ENCODE assay signal across 12 cellular contexts in genomic region chr17:64107517-64108235, GRCh38.
DNase-seq lines count a peak whose midpoint lies in the region; ATAC-seq, FAIRE-seq and TF ChIP-seq lines count a peak whose summit lies in the region.
"Had no signal": no experiment of that assay in that cellular context is flagged by ENCODE, and none has a peak within 500 bp of the region (broad histone marks: within the 10 kb centered on the region; RNA-seq: fewer than 3 reads in every experiment).

No MANE protein-coding gene starts in this region.

- H3K4me1 Mint-ChIP-seq in nephron progenitor cell = peaks cover 11% of the 10 kb centered on the region
- H3K4me1 Mint-ChIP-seq in stimulated activated naive B cell treated with anti-CD40 and anti-IgM and Interleukin-4, amounts not matched to agents 10 μg/mL and 1 μg/mL and 100 μg/mL, for 72 hours = peaks cover 6 to 13% of the 10 kb centered on the region in 2 donors

- no peak for TF ChIP-seq CTCF in nephron progenitor cell (IDR thresholded peaks at IDR 0.05)

- no peaks in the 10 kb centered on the region for H3K27me3 Mint-ChIP-seq in nephron progenitor cell (ENCODE audit: low read depth, poor library complexity)
- no peaks in the 10 kb centered on the region for H3K27me3 Mint-ChIP-seq in stimulated activated naive B cell treated with anti-CD40 and anti-IgM and Interleukin-4, amounts not matched to agents 10 μg/mL and 1 μg/mL and 100 μg/mL, for 72 hours

- no peaks in the 10 kb centered on the region for H3K9me3 Mint-ChIP-seq in nephron progenitor cell
- H3K9me3 Mint-ChIP-seq in stimulated activated naive B cell treated with anti-CD40 and anti-IgM and Interleukin-4, amounts not matched to agents 10 μg/mL and 1 μg/mL and 100 μg/mL, for 72 hours = no peaks in the 10 kb centered on the region

- FAIRE-seq in islet of Langerhans (lab: Jason Lieb, UNC) = peak; percentile 60

- ATAC-seq in GM19395 (IDR thresholded peaks at IDR 0.05; ENCODE audit: unreplicated experiment) = peak; percentile 64
- ATAC-seq in stimulated activated naive B cell treated with anti-CD40 and anti-IgM and Interleukin-4, amounts not matched to agents 10 μg/mL and 1 μg/mL and 100 μg/mL, for 72 hours (replicated peaks) = no peak

- H3K36me3 Mint-ChIP-seq in nephron progenitor cell (ENCODE audit: low read depth) = no peaks in the 10 kb centered on the region
- no peaks in the 10 kb centered on the region for H3K36me3 Mint-ChIP-seq in stimulated activated naive B cell treated with anti-CD40 and anti-IgM and Interleukin-4, amounts not matched to agents 10 μg/mL and 1 μg/mL and 100 μg/mL, for 72 hours

- H3K4me3 Mint-ChIP-seq in nephron progenitor cell = no peak overlapping the region
- no peak overlapping the region for H3K4me3 Mint-ChIP-seq in stimulated activated naive B cell treated with anti-CD40 and anti-IgM and Interleukin-4, amounts not matched to agents 10 μg/mL and 1 μg/mL and 100 μg/mL, for 72 hours

- H3K27ac Mint-ChIP-seq in nephron progenitor cell = no peak overlapping the region
- H3K27ac Mint-ChIP-seq in stimulated activated naive B cell treated with anti-CD40 and anti-IgM and Interleukin-4, amounts not matched to agents 10 μg/mL and 1 μg/mL and 100 μg/mL, for 72 hours = no peak overlapping the region

- DNase-seq in AML-193 (lab: John Stamatoyannopoulos, UW) = peak; percentile 69 to 76
- DNase-seq in OCI-M1 (lab: John Stamatoyannopoulos, UW) = peak; percentile 7
- DNase-seq in nephron progenitor cell = no peak
- no peak for DNase-seq in globus pallidus (ENCODE audit: low spot score)
- DNase-seq in effector CD8-positive, alpha-beta T cell (lab: John Stamatoyannopoulos, UW) = no peak
- DNase-seq in stimulated activated naive B cell treated with anti-CD40 and anti-IgM and Interleukin-4, amounts not matched to agents 10 μg/mL and 1 μg/mL and 100 μg/mL, for 72 hours = no peak
- DNase-seq: activated CD4-positive, alpha-beta T cell treated with anti-CD3 and anti-CD28 coated beads, Interleukin-2, amount 50 U/mL, for 1 hour; Caco-2; H7; lower lobe of right lung had no signal

Comparison
In these comparisons a context has a peak if more than half of its experiments do, and no peak if none do; other contexts are left out.
1. DNase-seq: peak in AML-193 (2 of 2) and OCI-M1 (single experiment); none in nephron progenitor cell (single experiment), globus pallidus (single experiment), effector CD8-positive, alpha-beta T cell (single experiment) and stimulated activated naive B cell treated with anti-CD40 and anti-IgM and Interleukin-4, amounts not matched to agents 10 μg/mL and 1 μg/mL and 100 μg/mL, for 72 hours (single experiment).